1 cellular context compared by ENCODE assay signal in the genomic region with DNA sequence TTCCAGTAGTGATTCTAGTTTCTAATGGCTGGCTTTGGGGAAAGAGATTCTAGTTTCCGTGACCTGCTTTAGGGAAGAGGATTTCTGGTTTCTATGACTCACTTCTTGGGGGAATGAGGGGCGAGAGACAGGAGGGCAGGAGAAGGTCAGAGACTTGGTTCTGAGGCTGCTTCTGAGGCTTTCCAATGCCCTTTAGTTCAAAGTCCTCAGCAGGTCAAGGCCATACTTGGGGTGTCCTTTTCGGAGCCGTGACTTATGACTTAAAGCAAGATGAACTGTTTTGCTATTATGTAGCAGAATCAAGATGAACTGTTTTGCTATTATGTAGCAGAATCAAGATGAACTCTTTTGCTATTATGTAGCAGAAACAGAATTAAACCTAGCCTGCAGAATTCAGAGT.
TF ChIP-seq lines count a peak whose summit lies in the region.

No MANE protein-coding gene starts in this region.

TF ChIP-seq in H1, 55 proteins besides CTCF, POLR2A, EP300 and RAD21:
- TF ChIP-seq SIX5 (IDR thresholded peaks at IDR 0.05; ENCODE audit: low read depth, low read length) (no peak), BCL11A (IDR thresholded peaks at IDR 0.05; ENCODE audit: low read depth in 2 of 2, low read length in 2 of 2) (no peak), CHD1 (IDR thresholded peaks at IDR 0.05; ENCODE audit: low read depth, low read length) (no peak), BACH1 (IDR thresholded peaks at IDR 0.05; ENCODE audit: low read length) (no peak), YY1 (IDR thresholded peaks at IDR 0.05; ENCODE audit: low read depth, low read length) (no peak), RXRA (IDR thresholded peaks at IDR 0.05; ENCODE audit: insufficient read depth, low read depth, low read length) (no peak), CTBP2 (IDR thresholded peaks at IDR 0.05; ENCODE audit: borderline replicate concordance, insufficient read depth, insufficient read length, low read length) (no peak), ASH2L (IDR thresholded peaks at IDR 0.05; ENCODE audit: low read length) (no peak)
